In the genomic region with DNA sequence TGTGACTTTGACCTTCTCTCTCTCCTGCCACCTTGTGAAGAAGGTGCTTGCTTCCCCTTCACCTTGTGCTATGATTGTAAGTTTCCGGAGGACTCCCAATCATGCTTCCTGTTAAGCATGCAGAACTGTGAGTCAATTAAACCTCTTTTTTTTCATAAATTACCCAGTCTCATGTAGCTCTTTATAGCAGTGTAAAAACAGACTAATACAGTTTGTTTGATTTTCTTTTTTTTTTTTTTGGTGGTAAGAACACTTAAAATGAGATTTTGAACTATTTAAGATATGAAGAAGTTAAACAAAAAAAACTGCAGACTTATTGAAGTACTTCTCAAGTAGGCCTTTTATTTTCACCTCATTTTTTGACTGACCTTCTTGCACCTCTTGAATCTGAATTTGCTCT, we compare ENCODE assay signal across 6 cellular contexts.
"Had no signal": no experiment of that assay in that cellular context is flagged by ENCODE, and none has a peak within 500 bp of the region (broad histone marks: within the 10 kb centered on the region; RNA-seq: fewer than 3 reads in every experiment).

No MANE protein-coding gene starts in this region.

- H3K4me1 Mint-ChIP-seq: IgD-negative memory B cell had no signal

- ATAC-seq: GM23338, HepG2 had no signal

- H3K27ac ChIP-seq: HL-60 had no signal

- H3K4me3 ChIP-seq: GM23338 had no signal

- H3K27me3 Mint-ChIP-seq: IgD-negative memory B cell had no signal

- H3K36me3 Mint-ChIP-seq: IgD-negative memory B cell had no signal

- H3K27ac Mint-ChIP-seq: GM23338, H9, IgD-negative memory B cell had no signal

- H3K4me3 Mint-ChIP-seq: GM23338, H9, IgD-negative memory B cell had no signal

- H3K9me3 Mint-ChIP-seq: GM23338, H9, IgD-negative memory B cell had no signal

- DNase-seq: H9, HCEC 1CT had no signal
